ENCODE assay signal across 9 cellular contexts in the genomic region with DNA sequence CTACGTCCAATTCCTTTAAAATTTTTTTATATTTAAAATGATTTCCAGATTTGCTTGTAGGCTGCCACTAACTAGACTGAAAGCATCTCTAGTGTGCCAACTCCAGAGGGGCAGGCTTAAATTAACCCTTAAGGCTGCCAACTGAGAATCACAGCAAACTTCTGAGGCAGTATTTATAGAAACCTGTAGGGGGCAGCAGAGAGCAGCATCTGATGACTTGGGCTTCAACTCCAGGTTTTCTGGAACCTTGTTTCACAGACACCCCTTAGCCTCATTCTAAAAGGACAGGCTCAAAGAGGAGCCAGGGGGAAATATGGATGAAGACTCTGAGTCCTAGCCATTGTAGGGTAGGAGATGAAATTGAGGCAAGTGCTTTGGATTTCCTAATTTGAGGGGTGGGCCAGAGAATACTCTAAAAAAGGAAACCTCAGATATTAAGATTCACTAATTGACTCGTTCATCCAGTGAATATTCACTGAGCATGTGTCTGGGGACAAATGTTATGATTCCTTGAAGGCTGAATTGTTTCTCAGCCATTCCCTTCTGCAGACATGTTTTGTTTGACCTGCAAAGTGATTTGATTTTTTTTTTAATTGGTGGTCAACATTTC.
DNase-seq lines count a peak whose midpoint lies in the region; ATAC-seq and TF ChIP-seq lines count a peak whose summit lies in the region.
"Had no signal": no experiment of that assay in that cellular context is flagged by ENCODE, and none has a peak within 500 bp of the region (broad histone marks: within the 10 kb centered on the region; RNA-seq: fewer than 3 reads in every experiment).

No MANE protein-coding gene starts in this region.

- H3K36me3 ChIP-seq in Loucy (ENCODE audit: insufficient read depth, low read length) (no peaks in the 10 kb centered on the region), osteoblast (ENCODE audit: insufficient read depth, low read length) (no peaks in the 10 kb centered on the region)

- H3K4me3 ChIP-seq in Loucy (ENCODE audit: low read length, poor library complexity, severe bottlenecking) (no peak overlapping the region), osteoblast (ENCODE audit: insufficient read depth, low read length) (no peak overlapping the region)

- H3K27me3 ChIP-seq in Loucy (ENCODE audit: insufficient read depth, low read length, poor library complexity, severe bottlenecking) (no peaks in the 10 kb centered on the region), osteoblast (ENCODE audit: insufficient read depth, low read length) (no peaks in the 10 kb centered on the region)

- H3K9ac ChIP-seq in Loucy (ENCODE audit: low read depth, low read length, poor library complexity, severe bottlenecking): no peak overlapping the region

- ATAC-seq in GM18870 (IDR thresholded peaks at IDR 0.05; ENCODE audit: unreplicated experiment): no peak
- ATAC-seq in HG03045 (IDR thresholded peaks at IDR 0.05; ENCODE audit: unreplicated experiment): no peak

- H2AFZ ChIP-seq in Loucy (ENCODE audit: low read length) (no peak overlapping the region), osteoblast (ENCODE audit: low read length) (no peak overlapping the region)

- DNase-seq in stimulated activated CD4-positive, alpha-beta T cell treated with anti-CD3 and anti-CD28 coated beads, Interleukin-4, amount 100 ng/mL, for 24 hours: peak; percentile 10
- no peak for DNase-seq in stimulated activated CD4-positive, alpha-beta T cell treated with anti-CD3 and anti-CD28 coated beads, Interleukin-1b, Interleukin-23, amount 100 ng/mL, for 48 hours
- DNase-seq in SW480 (ENCODE audit: low spot score): peak; percentile 22
- peak; percentile 15 for DNase-seq in fibroblast of peridontal ligament (ENCODE audit: extremely low read depth)
- DNase-seq in osteoblast (ENCODE audit: insufficient read length, low spot score, missing footprints): peak; percentile 77

- H3K9me3 ChIP-seq in Loucy (ENCODE audit: insufficient read depth, low read depth, low read length): no peaks in the 10 kb centered on the region
- no peaks in the 10 kb centered on the region for H3K9me3 ChIP-seq in osteoblast (ENCODE audit: low read depth, low read length)

- H3K79me2 ChIP-seq in Loucy (ENCODE audit: insufficient read depth, low read length) (no peaks in the 10 kb centered on the region), osteoblast (ENCODE audit: insufficient read depth, low read length) (no peaks in the 10 kb centered on the region)

- no peak overlapping the region for H3K27ac ChIP-seq in osteoblast (ENCODE audit: low read depth, low read length)
- H3K27ac ChIP-seq: epithelial cell of prostate had no signal

- H3K4me1 ChIP-seq in Loucy (ENCODE audit: insufficient read depth, low read length, poor library complexity, severe bottlenecking) (no peaks in the 10 kb centered on the region), osteoblast (ENCODE audit: insufficient read depth, low read length) (no peaks in the 10 kb centered on the region)

- H4K20me1 ChIP-seq in Loucy (ENCODE audit: insufficient read depth, low read length, poor library complexity, severe bottlenecking): no peaks in the 10 kb centered on the region
- H4K20me1 ChIP-seq in osteoblast (ENCODE audit: insufficient read depth, low read length): no peaks in the 10 kb centered on the region

- H3K9me2 ChIP-seq in Loucy (replicated peaks; ENCODE audit: low read depth, low read length): no peaks in the 10 kb centered on the region

- TF ChIP-seq CTCF in Loucy (conservative IDR thresholded peaks at IDR 0.05; ENCODE audit: low read length): peak; percentile 80
- TF ChIP-seq CTCF in osteoblast (IDR thresholded peaks at IDR 0.05; ENCODE audit: extremely low read depth, low read depth, low read length): peak; percentile 76

- H3K4me2 ChIP-seq in Loucy (ENCODE audit: low read depth, low read length, poor library complexity, severe bottlenecking) (no peak overlapping the region), osteoblast (ENCODE audit: insufficient read depth, low read length) (no peak overlapping the region)

- no peaks in the 10 kb centered on the region for H3F3A ChIP-seq in Loucy (ENCODE audit: low read depth)
